Comparison of ENCODE assay signal across 8 cellular contexts in genomic region chr6:136249811-136250685, GRCh38. TPM values are rescaled to one million over a fixed set of nuclear protein-coding genes. Genes with fewer than 3 reads are reported as not detected.
DNase-seq lines count a peak whose midpoint lies in the region; ATAC-seq and TF ChIP-seq lines count a peak whose summit lies in the region.

TSS of gene MTFR2 (minus strand) at chr6:136250311. CDS start at chr6:136249099, 1,212 bp downstream.

- H3K9me3 Mint-ChIP-seq in activated naive CD8-positive, alpha-beta T cell treated with anti-CD3 and anti-CD28 coated beads for 36 hours: no peaks in the 10 kb centered on the region

- H3K27me3 Mint-ChIP-seq in activated naive CD8-positive, alpha-beta T cell treated with anti-CD3 and anti-CD28 coated beads for 36 hours: no peaks in the 10 kb centered on the region

- H3K4me1 Mint-ChIP-seq in activated naive CD8-positive, alpha-beta T cell treated with anti-CD3 and anti-CD28 coated beads for 36 hours: peaks cover 26% of the 10 kb centered on the region

- H3K36me3 ChIP-seq in SU-DHL-6 (ENCODE audit: low read length) (peaks cover 20% of the 10 kb centered on the region), ovary (no peaks in the 10 kb centered on the region), tibial artery (no peaks in the 10 kb centered on the region)

- H2AFZ ChIP-seq in SU-DHL-6 (ENCODE audit: low read depth, low read length, severe bottlenecking): peak within 1 kb of the TSS; percentile 87

- TF ChIP-seq EP300 in ovary (IDR thresholded peaks at IDR 0.05): no peak

- peaks cover 41% of the 10 kb centered on the region for H3K36me3 Mint-ChIP-seq in activated naive CD8-positive, alpha-beta T cell treated with anti-CD3 and anti-CD28 coated beads for 36 hours

- peak within 1 kb of the TSS; percentile 95 for H3K9ac ChIP-seq in SU-DHL-6 (ENCODE audit: low read length)

- peaks cover 43% of the 10 kb centered on the region for H3K79me2 ChIP-seq in SU-DHL-6 (ENCODE audit: insufficient read depth, low read length)

- H3K27ac Mint-ChIP-seq in activated naive CD8-positive, alpha-beta T cell treated with anti-CD3 and anti-CD28 coated beads for 36 hours: peak within 1 kb of the TSS; percentile 88

- peaks cover 39% of the 10 kb centered on the region for H3F3A ChIP-seq in SU-DHL-6 (ENCODE audit: insufficient read depth)

- H3K9me2 ChIP-seq in SU-DHL-6 (replicated peaks; ENCODE audit: insufficient read depth, low read length): no peaks in the 10 kb centered on the region

- peak within 1 kb of the TSS; percentile 91 for H3K4me3 Mint-ChIP-seq in activated naive CD8-positive, alpha-beta T cell treated with anti-CD3 and anti-CD28 coated beads for 36 hours

- no peak for TF ChIP-seq POLR2A in ovary (IDR thresholded peaks at IDR 0.05)

- peaks cover 5% of the 10 kb centered on the region; the same call in 1 of the 2 replicates for H3K9me3 ChIP-seq in SU-DHL-6 (ENCODE audit: insufficient read depth, low read length)
- H3K9me3 ChIP-seq in ovary: no peaks in the 10 kb centered on the region
- H3K9me3 ChIP-seq in tibial artery: no peaks in the 10 kb centered on the region

- peak within 1 kb of the TSS; percentile 58 for H3K27ac ChIP-seq in SU-DHL-6 (ENCODE audit: low read depth, low read length)
- no peak within 1 kb of the TSS for H3K27ac ChIP-seq in ovary
- peak within 1 kb of the TSS; percentile 47 to 52 for H3K27ac ChIP-seq in tibial artery

- ATAC-seq in HG02763 (IDR thresholded peaks at IDR 0.05; ENCODE audit: unreplicated experiment) (peak; percentile 98), Right ventricle myocardium inferior (peak; percentile 99)

- peak within 1 kb of the TSS; percentile 87 for H3K4me2 ChIP-seq in SU-DHL-6 (ENCODE audit: low read depth, low read length, poor library complexity, severe bottlenecking)

- peak; percentile 98 to 100 (median 98) for DNase-seq in NCI-H1417 (lab: John Stamatoyannopoulos, UW)
- DNase-seq in activated naive CD8-positive, alpha-beta T cell treated with anti-CD3 and anti-CD28 coated beads for 36 hours: peak; percentile 92
- DNase-seq in Right ventricle myocardium inferior (ENCODE audit: missing footprints): peak; percentile 94
- peak; percentile 91 to 95 (median 92) for DNase-seq in ovary
- peak; percentile 97 for DNase-seq in tibial artery

- intact Hi-C loops in Right ventricle myocardium inferior (cut with DNase I): loop anchor here (1.0 kb wide), 1 partner anchor 39 kb away; the partner anchor contains the start of gene BCLAF1
- intact Hi-C loops in ovary (cut with DNase I): no loop called here
- intact Hi-C loops in tibial artery (cut with DNase I; ENCODE audit: low total_unique reads): loop anchor here (2.0 kb wide), 1 partner anchor 39 kb away; the partner anchor contains the start of gene BCLAF1

- H3K27me3 ChIP-seq in SU-DHL-6 (ENCODE audit: low read length) (no peaks in the 10 kb centered on the region), ovary (no peaks in the 10 kb centered on the region), tibial artery (no peaks in the 10 kb centered on the region)

- WGBS in ovary, 3 donors: 0% methylated on average over 59 of the region's 59 CpGs

- H3K4me3 ChIP-seq in GM12875 (ENCODE audit: low read depth, low read length): peak within 1 kb of the TSS; percentile 69
- peak within 1 kb of the TSS; percentile 99 for H3K4me3 ChIP-seq in SU-DHL-6 (ENCODE audit: insufficient read depth, low read length, poor library complexity, severe bottlenecking)
- H3K4me3 ChIP-seq in ovary: peak within 1 kb of the TSS; percentile 60
- H3K4me3 ChIP-seq in tibial artery: peak within 1 kb of the TSS; percentile 56 to 57

- H3K4me1 ChIP-seq in ovary (ENCODE audit: insufficient read depth) (peaks cover 3% of the 10 kb centered on the region), tibial artery (peaks cover 0 to 15% (median 6%) of the 10 kb centered on the region in 4 donors)

- TF ChIP-seq CTCF in GM12875 (IDR thresholded peaks at IDR 0.05; ENCODE audit: borderline replicate concordance, insufficient read depth, low read depth, low read length): no peak
- TF ChIP-seq CTCF in SU-DHL-6 (IDR thresholded peaks at IDR 0.05; ENCODE audit: insufficient read depth, low read length, poor library complexity, severe bottlenecking): no peak
- TF ChIP-seq CTCF in ovary (IDR thresholded peaks at IDR 0.05): no peak
- TF ChIP-seq CTCF in tibial artery (IDR thresholded peaks at IDR 0.05): no peak

- H4K20me1 ChIP-seq in SU-DHL-6 (ENCODE audit: low read depth, low read length): 0 out of 2 replicates have a peak, but pooled peaks cover 3% of the 10 kb centered on the region

RNA-seq across cellular contexts. Expression of gene MTFR2, which starts in this region (rescaled TPM):
- 10 to 100 TPM; 28.4 to 30.0 TPM for total RNA-seq in activated naive CD8-positive, alpha-beta T cell treated with anti-CD3 and anti-CD28 coated beads for 36 hours
- total RNA-seq in Right ventricle myocardium inferior (0.32 TPM), ovary (under 1 TPM in 4 of 7 donors, not detected in 3; 0.25 to 0.60 (median 0.43) TPM)
- under 1 TPM; 0.35 to 0.75 TPM for polyA plus RNA-seq in ovary

Comparison
In these comparisons a context has a peak if more than half of its experiments do, and no peak if none do; other contexts are left out.
1. RNA of gene MTFR2 (total RNA-seq): 28.4 to 30.0 TPM in activated naive CD8-positive, alpha-beta T cell treated with anti-CD3 and anti-CD28 coated beads for 36 hours; 0.32 TPM in Right ventricle myocardium inferior (single experiment) and 0.25 to 0.60 TPM in ovary; every median in the first group is over 10 times any median in the second.
2. Peak in DNase-seq and ATAC-seq in Right ventricle myocardium inferior; RNA of the gene not detected or under 1 TPM.
3. Peak in DNase-seq and H3K4me3 ChIP-seq in ovary; RNA of the gene not detected or under 1 TPM.
4. H3K27ac ChIP-seq: peak in SU-DHL-6 (single experiment) and tibial artery (2 of 2); none in ovary (0 of 2).
5. intact Hi-C loops: an anchor here in Right ventricle myocardium inferior (1.0 kb wide) and tibial artery (2.0 kb wide); none called in ovary.
6. Peak in every context shown above with its lines, with median percentiles within 50 percentile points of each other: H3K4me3 ChIP-seq and DNase-seq.